In the genomic region with DNA sequence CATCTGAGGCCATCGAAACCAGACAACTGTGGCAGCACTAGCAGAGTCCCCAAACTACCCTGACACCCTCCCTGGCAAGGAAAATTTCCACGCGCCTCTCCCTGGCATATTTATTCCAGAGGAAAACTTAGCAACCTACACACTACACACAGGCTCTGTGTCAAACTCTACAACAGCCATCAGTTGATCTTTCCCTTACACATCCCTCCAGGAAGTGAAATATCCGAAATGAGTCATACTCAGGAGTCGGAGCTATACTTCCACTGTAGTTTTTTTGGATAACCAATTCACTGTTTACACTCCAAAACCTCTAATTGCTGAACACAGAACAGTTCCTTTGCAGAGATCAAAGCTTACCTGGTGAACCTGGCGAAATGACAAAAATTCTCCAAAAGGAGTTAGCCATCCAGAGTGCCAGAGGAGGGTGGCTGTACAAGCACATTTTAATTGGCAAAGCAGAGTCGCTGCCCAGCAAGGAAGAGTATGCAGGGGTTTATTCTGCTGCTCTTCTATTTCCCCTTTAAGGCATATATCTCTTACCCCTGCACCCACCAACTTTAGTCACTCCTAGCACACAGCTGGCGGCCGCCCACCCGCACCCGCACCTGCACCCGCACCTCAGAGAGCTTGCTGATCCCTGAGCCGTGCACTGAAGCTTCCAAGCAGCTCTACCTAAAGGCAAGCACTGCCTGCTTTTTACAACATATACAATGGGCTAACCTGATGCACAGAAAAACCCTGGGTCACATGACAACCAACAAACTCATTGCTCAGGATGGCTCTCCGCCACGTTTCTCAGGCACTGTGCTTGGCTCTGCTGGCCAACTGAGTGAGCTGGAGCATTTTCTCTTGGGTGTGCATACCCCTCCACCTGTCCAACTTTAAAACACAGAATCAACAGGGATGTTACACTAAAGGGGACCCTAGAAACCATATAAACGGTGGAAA, we compare ENCODE assay signal across 8 cellular contexts. TPM values are rescaled to one million over a fixed set of nuclear protein-coding genes. Genes with fewer than 3 reads are reported as not detected.
DNase-seq lines count a peak whose midpoint lies in the region; ATAC-seq, FAIRE-seq and TF ChIP-seq lines count a peak whose summit lies in the region.

No MANE protein-coding gene starts in this region.

- no peak overlapping the region for H3K4me2 ChIP-seq in OCI-LY7 (ENCODE audit: low read length)
- peak overlapping the region; percentile 35 for H3K4me2 ChIP-seq in osteoblast (ENCODE audit: insufficient read depth, low read length)

- H3K27ac ChIP-seq in OCI-LY7 (ENCODE audit: low read depth, low read length, poor library complexity, severe bottlenecking): no peak overlapping the region
- H3K27ac ChIP-seq in esophagus muscularis mucosa (replicated peaks in 1 of 4): peak overlapping the region; percentile 88 to 97 (median 92)
- peak overlapping the region; percentile 75 for H3K27ac ChIP-seq in osteoblast (ENCODE audit: low read depth, low read length)

- H2AFZ ChIP-seq in OCI-LY7 (ENCODE audit: low read length) (no peak overlapping the region), osteoblast (ENCODE audit: low read length) (no peak overlapping the region)

- H3K9me2 ChIP-seq in OCI-LY7 (ENCODE audit: insufficient read depth, low read length): no peaks in the 10 kb centered on the region

- BruUV-seq in OCI-LY7 (replicated peaks; lab: Mats Ljungman, UMichigan): no TSS peak

- TF ChIP-seq EP300 in esophagus muscularis mucosa (IDR thresholded peaks at IDR 0.05): no peak

- peaks cover 15% of the 10 kb centered on the region for H4K20me1 ChIP-seq in OCI-LY7 (ENCODE audit: insufficient read depth, low read length)
- H4K20me1 ChIP-seq in osteoblast (ENCODE audit: insufficient read depth, low read length): peaks cover 69% of the 10 kb centered on the region

- H3K79me2 ChIP-seq in OCI-LY7 (ENCODE audit: insufficient read depth, low read depth, low read length) (peaks cover 19% of the 10 kb centered on the region), osteoblast (ENCODE audit: insufficient read depth, low read length) (peaks cover 92% of the 10 kb centered on the region)

- H3K27me3 ChIP-seq in esophagus muscularis mucosa (no peaks in the 10 kb centered on the region), osteoblast (ENCODE audit: insufficient read depth, low read length) (no peaks in the 10 kb centered on the region)

- no peaks in the 10 kb centered on the region for H3K9me3 ChIP-seq in OCI-LY7 (ENCODE audit: low read length)
- H3K9me3 ChIP-seq in esophagus muscularis mucosa: no peaks in the 10 kb centered on the region
- no peaks in the 10 kb centered on the region for H3K9me3 ChIP-seq in osteoblast (ENCODE audit: low read depth, low read length)

- POLR2A ChIA-PET in OCI-LY7 (lab: Charles Lee): no interaction called here

- H3K4me3 ChIP-seq in OCI-LY7 (ENCODE audit: low read depth, low read length, poor library complexity, severe bottlenecking) (no peak overlapping the region), esophagus muscularis mucosa (peak overlapping the region in 1 of 4 donors; percentile 6), osteoblast (ENCODE audit: insufficient read depth, low read length) (no peak overlapping the region)

- peak; percentile 51 for DNase-seq in Caki2 (ENCODE audit: low read depth)
- DNase-seq in OCI-LY7 (ENCODE audit: low spot score): peak; percentile 38
- DNase-seq in esophagus muscularis mucosa (ENCODE audit: extremely low spot score): no peak
- peak; percentile 90 for DNase-seq in osteoblast (ENCODE audit: insufficient read length, low spot score, missing footprints)
- DNase-seq in D721Med (ENCODE audit: insufficient read length, low spot score): no peak
- DNase-seq in medulla oblongata (ENCODE audit: extremely low spot score): no peak

- no peak for TF ChIP-seq POLR2A in esophagus muscularis mucosa (IDR thresholded peaks at IDR 0.05; ENCODE audit: low read depth)

- CTCF ChIA-PET in OCI-LY7 (lab: Charles Lee; ENCODE audit: unreplicated experiment): no interaction called here

- TF ChIP-seq CTCF in OCI-LY7 (conservative IDR thresholded peaks at IDR 0.05; ENCODE audit: low read length) (no peak), esophagus muscularis mucosa (IDR thresholded peaks at IDR 0.05) (no peak), osteoblast (IDR thresholded peaks at IDR 0.05; ENCODE audit: extremely low read depth, low read depth, low read length) (no peak), D721Med (IDR thresholded peaks at IDR 0.05; ENCODE audit: insufficient read depth, missing control alignments) (no peak)

- ATAC-seq in HG03025 (IDR thresholded peaks at IDR 0.05; ENCODE audit: low FRiP score, unreplicated experiment) (no peak), HG03039 (IDR thresholded peaks at IDR 0.05; ENCODE audit: unreplicated experiment) (no peak)

- intact Hi-C loops in OCI-LY7 (cut with micrococcal nuclease; ENCODE audit: unreplicated experiment) (no loop called here), esophagus muscularis mucosa (cut with DNase I) (no loop called here)

- peaks cover 6% of the 10 kb centered on the region for H3K4me1 ChIP-seq in OCI-LY7 (ENCODE audit: insufficient read depth, low read length, poor library complexity, severe bottlenecking)
- H3K4me1 ChIP-seq in esophagus muscularis mucosa: peaks cover 93 to 100% (median 100%) of the 10 kb centered on the region in 4 donors
- peaks cover 66% of the 10 kb centered on the region for H3K4me1 ChIP-seq in osteoblast (ENCODE audit: insufficient read depth, low read length)

- in situ Hi-C loops in Caki2 (cut with HindIII; ENCODE audit: low pct_unique_long_range_greater_than_20kb, low sequenced_read_pairs): no loop called here

- FAIRE-seq in D721Med (lab: Jason Lieb, UNC): no peak

- H3K36me3 ChIP-seq in OCI-LY7 (ENCODE audit: insufficient read depth, low read length) (peaks cover 8% of the 10 kb centered on the region; the same call in 1 of the 2 replicates), esophagus muscularis mucosa (no peaks in the 10 kb centered on the region), osteoblast (ENCODE audit: insufficient read depth, low read length) (peaks cover 11% of the 10 kb centered on the region)

- 59% methylated on average over 16 of the region's 16 CpGs for WGBS in esophagus muscularis mucosa

RNA-seq across cellular contexts. Expression of a gene that starts 54.9 kb away (rescaled TPM):
- total RNA-seq in Caki2 (2014; rRNA removed; shearing (Covaris generic); ENCODE audit: low replicate concordance): 321 and 323 TPM in 2 replicates
- 56.1 and 61.3 TPM in 2 replicates for total RNA-seq in OCI-LY7 (2014; rRNA removed; shearing (Covaris generic))
- total RNA-seq in OCI-LY7 (2022): 187 and 190 TPM in 2 replicates
- 100 to 1,000 TPM; 186 to 261 (median 203) TPM for total RNA-seq in esophagus muscularis mucosa
- 217 and 224 TPM in 2 replicates for total RNA-seq in osteoblast

Comparison
In these comparisons a context has a peak if more than half of its experiments do, and no peak if none do; other contexts are left out.
1. DNase-seq: peak in Caki2 (single experiment), OCI-LY7 (single experiment) and osteoblast (single experiment); none in esophagus muscularis mucosa (single experiment), D721Med (single experiment) and medulla oblongata (single experiment).